Comparison of ENCODE assay signal across 31 cellular contexts in the genomic region with DNA sequence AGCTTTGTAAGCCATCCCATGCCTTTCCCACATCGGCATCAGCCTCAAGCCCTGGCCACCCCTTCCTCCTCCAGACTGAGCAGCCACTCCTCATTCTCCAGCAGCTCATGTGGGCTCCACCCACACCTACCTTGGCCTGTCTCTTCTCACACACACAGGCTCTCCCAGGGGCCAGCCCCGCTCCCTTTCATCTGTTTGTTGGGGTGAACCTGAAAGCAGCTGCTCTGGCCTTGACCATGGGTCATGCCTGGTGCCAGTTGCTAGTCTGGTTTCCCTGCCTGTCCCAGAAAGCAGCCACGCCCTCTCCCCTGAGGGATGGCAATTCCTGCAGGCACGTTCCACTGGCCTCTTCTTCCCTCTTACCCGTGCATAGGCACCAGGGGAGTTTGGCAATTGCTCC. TPM values are rescaled to one million over a fixed set of nuclear protein-coding genes. Genes with fewer than 3 reads are reported as not detected.
DNase-seq lines count a peak whose midpoint lies in the region; ATAC-seq, FAIRE-seq and TF ChIP-seq lines count a peak whose summit lies in the region.
"Had no signal": no experiment of that assay in that cellular context is flagged by ENCODE, and none has a peak within 500 bp of the region (broad histone marks: within the 10 kb centered on the region; RNA-seq: fewer than 3 reads in every experiment).

No MANE protein-coding gene starts in this region.

- no peak for TF ChIP-seq POLR2A in HepG2 (IDR thresholded peaks at IDR 0.05; ENCODE audit: insufficient read depth in 1 of 2, low read depth in 2 of 2, low read length in 2 of 2)
- no peak for TF ChIP-seq POLR2A in right lobe of liver (IDR thresholded peaks at IDR 0.05)

- H3K79me2 ChIP-seq in HepG2 (ENCODE audit: insufficient read depth, low read length): no peaks in the 10 kb centered on the region
- no peaks in the 10 kb centered on the region for H3K79me2 ChIP-seq in Karpas-422 (ENCODE audit: low read length)

- H3K4me1 ChIP-seq in HepG2 (ENCODE audit: insufficient read depth, low read length) (no peaks in the 10 kb centered on the region), right lobe of liver (no peaks in the 10 kb centered on the region), mucosa of descending colon (ENCODE audit: low read depth) (peaks cover 26% of the 10 kb centered on the region), small intestine (ENCODE audit: control insufficient read depth in 2 of 2, insufficient read depth in 1 of 2, low read depth in 1 of 2, low read length in 1 of 2) (peaks cover 0 to 6% of the 10 kb centered on the region in 2 donors), Karpas-422 (ENCODE audit: low read length) (no peaks in the 10 kb centered on the region)
- H3K4me1 ChIP-seq: HAP-1 had no signal

- POLR2A ChIA-PET in HepG2 (lab: Yijun Ruan, JAX): no interaction called here

- in situ Hi-C loops in HepG2 (cut with HindIII; ENCODE audit: extremely low pct_ligation_motif_present, low pct_unique_long_range_greater_than_20kb): no loop called here

- no peak overlapping the region for H3K4me2 ChIP-seq in HepG2 (ENCODE audit: low read depth, low read length)
- no peak overlapping the region for H3K4me2 ChIP-seq in Karpas-422 (ENCODE audit: low read depth, low read length, poor library complexity, severe bottlenecking)
- H3K4me2 ChIP-seq: GM23338 had no signal

- FAIRE-seq in HepG2 (lab: Jason Lieb, UNC) (no peak), small intestine (lab: Jason Lieb, UNC) (no peak)
- FAIRE-seq: GM18507, K562 had no signal

- BruUV-seq in HepG2 (replicated peaks; lab: Mats Ljungman, UMichigan): no TSS peak

- DNase-seq in HepG2 (ENCODE audit: low spot score) (peak; percentile 15), right lobe of liver (no peak), mucosa of descending colon (peak; percentile 82 to 83 (median 82)), small intestine (peak; percentile 76), pons (ENCODE audit: low spot score) (no peak), Karpas-422 (no peak)
- no peak for DNase-seq in activated CD8-positive, alpha-beta memory T cell treated with anti-CD3 and anti-CD28 coated beads, Interleukin-2, amount 50 U/mL, for 4 hours
- DNase-seq: CD4-positive, CD25-positive, alpha-beta regulatory T cell; DMS153; DND-41; MG63; NCI-H1105 treated with DMSO at 0.1 percent for 48 hours; NCI-H146; NCI-H1930; NCI-H2107; NCI-H446; NCI-H524 treated with DMSO at 0.1 percent for 48 hours; NCI-H774; PC-3 had no signal

- H3K27ac ChIP-seq in HepG2 (ENCODE audit: extremely low read length, insufficient read depth, low read length) (no peak overlapping the region), right lobe of liver (no peak overlapping the region), small intestine (ENCODE audit: low read depth in 1 of 2, low read length in 1 of 2) (no peak overlapping the region), Karpas-422 (ENCODE audit: low read length) (no peak overlapping the region)
- H3K27ac ChIP-seq: HL-60 had no signal

- H3K9me2 ChIP-seq in Karpas-422 (replicated peaks; ENCODE audit: insufficient read depth, low read length): no peaks in the 10 kb centered on the region

- CTCF ChIA-PET in HepG2 (lab: Yijun Ruan, JAX; ENCODE audit: low intra/inter-chr PET ratio, low total read pairs): no interaction called here

- H3K36me3 ChIP-seq in HepG2 (replicated peaks in 1 of 2; ENCODE audit: control insufficient read depth in 1 of 2, insufficient read depth in 2 of 2, low read length in 2 of 2) (no peaks in the 10 kb centered on the region), right lobe of liver (no peaks in the 10 kb centered on the region), mucosa of descending colon (ENCODE audit: low read depth) (no peaks in the 10 kb centered on the region), small intestine (ENCODE audit: control insufficient read depth in 2 of 2, insufficient read depth in 2 of 2, low read length in 2 of 2) (no peaks in the 10 kb centered on the region), Karpas-422 (ENCODE audit: insufficient read depth, low read length) (no peaks in the 10 kb centered on the region)
- H3K36me3 ChIP-seq: HAP-1, MG63 had no signal

- peaks cover 0 to 1% of the 10 kb centered on the region in 2 experiments; a peak in 1 of 5 replicates for H3K27me3 ChIP-seq in HepG2 (ENCODE audit: control insufficient read depth in 1 of 2, insufficient read depth in 2 of 2, low read length in 2 of 2)
- no peaks in the 10 kb centered on the region for H3K27me3 ChIP-seq in right lobe of liver
- H3K27me3 ChIP-seq in small intestine (ENCODE audit: control insufficient read depth in 2 of 2, insufficient read depth in 2 of 2, low read length in 2 of 2): no peaks in the 10 kb centered on the region
- H3K27me3 ChIP-seq in Karpas-422 (ENCODE audit: low read length): no peaks in the 10 kb centered on the region
- H3K27me3 ChIP-seq: MG63 had no signal

- H3K9ac ChIP-seq in HepG2 (ENCODE audit: insufficient read depth, low read depth, low read length): no peak overlapping the region
- H3K9ac ChIP-seq in Karpas-422 (ENCODE audit: low read length): no peak overlapping the region

- TF ChIP-seq CTCF in HepG2 (CRISPR knock-in tag; IDR thresholded peaks at IDR 0.05) (no peak), right lobe of liver (IDR thresholded peaks at IDR 0.05) (no peak), mucosa of descending colon (IDR thresholded peaks at IDR 0.05) (no peak)

- H4K20me1 ChIP-seq in HepG2 (ENCODE audit: insufficient read depth, low read length) (no peaks in the 10 kb centered on the region), Karpas-422 (ENCODE audit: insufficient read depth, low read depth, low read length) (no peaks in the 10 kb centered on the region)

- no peaks in the 10 kb centered on the region for H3K9me3 ChIP-seq in HepG2 (ENCODE audit: low read length)
- H3K9me3 ChIP-seq in right lobe of liver: no peaks in the 10 kb centered on the region
- no peaks in the 10 kb centered on the region for H3K9me3 ChIP-seq in mucosa of descending colon
- no peaks in the 10 kb centered on the region for H3K9me3 ChIP-seq in small intestine (ENCODE audit: control insufficient read depth, low read depth)
- H3K9me3 ChIP-seq in Karpas-422 (ENCODE audit: low read length): no peaks in the 10 kb centered on the region
- H3K9me3 ChIP-seq: HAP-1, MG63 had no signal

- H3K4me3 ChIP-seq in HepG2 (replicated peaks in 1 of 3; ENCODE audit: insufficient read depth in 1 of 3, low read depth in 2 of 3, low read length in 3 of 3) (no peak overlapping the region), right lobe of liver (no peak overlapping the region), mucosa of descending colon (no peak overlapping the region), small intestine (ENCODE audit: low read depth in 1 of 2, low read length in 2 of 2) (no peak overlapping the region), Karpas-422 (ENCODE audit: low read length) (no peak overlapping the region)
- H3K4me3 ChIP-seq: GM23338, HAP-1, K562, MG63 had no signal

- WGBS in HepG2 (ENCODE audit: low lambda C conversion rate): 11% methylated on average over 3 of the region's 5 CpGs
- WGBS in right lobe of liver (ENCODE audit: insufficient coverage, low coverage, low lambda C conversion rate, missing lambda C conversion rate): 75% methylated on average over 5 of the region's 5 CpGs
- 5 to 52% (median 39%) methylated on average over 5 of the region's 5 CpGs for WGBS in small intestine, 3 donors

- TF ChIP-seq EP300 in HepG2 (IDR thresholded peaks at IDR 0.05; ENCODE audit: low read depth in 2 of 2, low read length in 2 of 2): no peak
- no peak for TF ChIP-seq EP300 in HepG2 (CRISPR knock-in tag; IDR thresholded peaks at IDR 0.05; ENCODE audit: borderline replicate concordance)

- TF ChIP-seq RAD21 in HepG2 (CRISPR knock-in tag; IDR thresholded peaks at IDR 0.05): no peak

- H2AFZ ChIP-seq in HepG2 (ENCODE audit: low read length): no peak overlapping the region
- no peak overlapping the region for H2AFZ ChIP-seq in Karpas-422 (ENCODE audit: low read length)

- intact Hi-C loops in HepG2 (cut with micrococcal nuclease; ENCODE audit: unreplicated experiment): no loop called here
- intact Hi-C loops in right lobe of liver (cut with DNase I): no loop called here
- intact Hi-C loops in mucosa of descending colon (cut with DNase I, micrococcal nuclease): no loop called here

- ATAC-seq in HepG2: no peak
- no peak for ATAC-seq in right lobe of liver
- ATAC-seq in mucosa of descending colon: peak; percentile 78
- ATAC-seq: GM23338, K562, PC-3, Right ventricle myocardium inferior had no signal

RNA-seq across cellular contexts. Expression of gene TMEM238L, which starts 11.4 kb away (rescaled TPM):
- total RNA-seq in HepG2 (2016; rRNA removed; fragmentation: Illumina TruSeq; extraction: Trizol) (not detected in 2 replicates), right lobe of liver (not detected), mucosa of descending colon (100 to 1,000 TPM in 1 of 3 donors, 10 to 100 TPM in 2; 47.5 to 122 (median 76.5) TPM)
- total RNA-seq in HepG2 (2016; cell fraction: cytosol; rRNA removed; fragmentation: Illumina TruSeq; extraction: Trizol; ENCODE audit: low read depth): not detected in 2 replicates
- total RNA-seq in HepG2 (2016; cell fraction: insoluble cytoplasmic fraction; rRNA removed; fragmentation: Illumina TruSeq; extraction: Trizol): not detected in 2 replicates
- not detected in 2 replicates for total RNA-seq in HepG2 (2016; cell fraction: membrane; rRNA removed; fragmentation: Illumina TruSeq; extraction: Trizol)
- not detected in 2 replicates for total RNA-seq in HepG2 (2016; cell fraction: nucleus; rRNA removed; fragmentation: Illumina TruSeq; extraction: Trizol)
- polyA plus RNA-seq in HepG2 (2011; rRNA removed) (not detected in 2 replicates), small intestine (10 to 100 TPM; 20.0 to 26.8 (median 21.2) TPM)
- not detected in 2 replicates for polyA plus RNA-seq in HepG2 (2011; cell fraction: cytosol; rRNA removed)
- polyA plus RNA-seq in HepG2 (2011; cell fraction: nucleus; rRNA removed): not detected in 2 replicates
- not detected in 2 replicates for polyA plus RNA-seq in HepG2 (2012)
- not detected in 2 replicates for polyA plus RNA-seq in HepG2 (2016; cell fraction: cytosol; fragmentation: Illumina TruSeq; extraction: Trizol; ENCODE audit: low read depth)
- not detected in 2 replicates for polyA plus RNA-seq in HepG2 (2016; cell fraction: insoluble cytoplasmic fraction; fragmentation: Illumina TruSeq; extraction: Trizol; ENCODE audit: low read depth)
- not detected in 2 replicates for polyA plus RNA-seq in HepG2 (2016; cell fraction: membrane; fragmentation: Illumina TruSeq; extraction: Trizol; ENCODE audit: low read depth)
- not detected in 2 replicates for polyA plus RNA-seq in HepG2 (2016; cell fraction: nucleus; fragmentation: Illumina TruSeq; extraction: Trizol; ENCODE audit: insufficient read depth, low read depth)
- polyA minus RNA-seq in HepG2 (2011; rRNA and poly(A)+ RNA removed; ENCODE audit: low replicate concordance): not detected in 2 replicates
- not detected in 2 replicates for polyA minus RNA-seq in HepG2 (2011; cell fraction: cytosol; rRNA and poly(A)+ RNA removed)
- polyA minus RNA-seq in HepG2 (2011; cell fraction: nucleus; rRNA and poly(A)+ RNA removed): not detected in 2 replicates
- not detected in 2 replicates for total RNA-seq in Karpas-422 (2014; rRNA removed; shearing (Covaris generic); ENCODE audit: low replicate concordance)
- total RNA-seq: A172; CD4-positive, CD25-positive, alpha-beta regulatory T cell; GM23338; HT1080; K562; LHCN-M2; PC-3; Right ventricle myocardium inferior; RPMI7951; SK-MEL-5 had no signal
- polyA plus RNA-seq: BJ; CD4-positive, CD25-positive, alpha-beta regulatory T cell; GM23338; K562 had no signal

RNA-seq across cellular contexts. Expression of gene PIRT, which starts 22.6 kb away (rescaled TPM):
- total RNA-seq in HepG2 (2016; rRNA removed; fragmentation: Illumina TruSeq; extraction: Trizol): not detected in 2 replicates
- not detected in 2 replicates for total RNA-seq in HepG2 (2016; cell fraction: cytosol; rRNA removed; fragmentation: Illumina TruSeq; extraction: Trizol; ENCODE audit: low read depth)
- not detected in 2 replicates for total RNA-seq in HepG2 (2016; cell fraction: insoluble cytoplasmic fraction; rRNA removed; fragmentation: Illumina TruSeq; extraction: Trizol)
- not detected in 2 replicates for total RNA-seq in HepG2 (2016; cell fraction: membrane; rRNA removed; fragmentation: Illumina TruSeq; extraction: Trizol)
- not detected in 2 replicates for total RNA-seq in HepG2 (2016; cell fraction: nucleus; rRNA removed; fragmentation: Illumina TruSeq; extraction: Trizol)
- not detected in 2 replicates for polyA plus RNA-seq in HepG2 (2011; rRNA removed)
- not detected in 2 replicates for polyA plus RNA-seq in HepG2 (2011; cell fraction: cytosol; rRNA removed)
- polyA plus RNA-seq in HepG2 (2011; cell fraction: nucleus; rRNA removed): not detected in 2 replicates
- not detected in 2 replicates for polyA plus RNA-seq in HepG2 (2012)
- polyA plus RNA-seq in HepG2 (2016; cell fraction: cytosol; fragmentation: Illumina TruSeq; extraction: Trizol; ENCODE audit: low read depth): not detected in 2 replicates
- polyA plus RNA-seq in HepG2 (2016; cell fraction: insoluble cytoplasmic fraction; fragmentation: Illumina TruSeq; extraction: Trizol; ENCODE audit: low read depth): not detected in 2 replicates
- polyA plus RNA-seq in HepG2 (2016; cell fraction: membrane; fragmentation: Illumina TruSeq; extraction: Trizol; ENCODE audit: low read depth): not detected in 2 replicates
- polyA plus RNA-seq in HepG2 (2016; cell fraction: nucleus; fragmentation: Illumina TruSeq; extraction: Trizol; ENCODE audit: insufficient read depth, low read depth): not detected in 2 replicates
- polyA minus RNA-seq in HepG2 (2011; rRNA and poly(A)+ RNA removed; ENCODE audit: low replicate concordance): not detected in 2 replicates
- polyA minus RNA-seq in HepG2 (2011; cell fraction: cytosol; rRNA and poly(A)+ RNA removed): not detected in 2 replicates
- not detected in 2 replicates for polyA minus RNA-seq in HepG2 (2011; cell fraction: nucleus; rRNA and poly(A)+ RNA removed)
- total RNA-seq in right lobe of liver: not detected
- total RNA-seq in mucosa of descending colon: 1 to 10 TPM in 2 of 3 donors, under 1 TPM in 1; 0.55 to 7.6 (median 1.1) TPM
- polyA plus RNA-seq in small intestine: 10 to 100 TPM in 1 of 3 donors, not detected in 2; 10.8 TPM
- total RNA-seq in Karpas-422 (2014; rRNA removed; shearing (Covaris generic); ENCODE audit: low replicate concordance): not detected in 2 replicates
- total RNA-seq: A172; CD4-positive, CD25-positive, alpha-beta regulatory T cell; GM23338; HT1080; K562; LHCN-M2; PC-3; Right ventricle myocardium inferior; RPMI7951; SK-MEL-5 had no signal
- polyA plus RNA-seq: BJ; CD4-positive, CD25-positive, alpha-beta regulatory T cell; GM23338; K562 had no signal

Comparison
In these comparisons a context has a peak if more than half of its experiments do, and no peak if none do; other contexts are left out.
1. DNase-seq: peak in HepG2 (single experiment), mucosa of descending colon (3 of 3) and small intestine (single experiment); none in right lobe of liver (0 of 3), pons (single experiment), Karpas-422 (single experiment) and activated CD8-positive, alpha-beta memory T cell treated with anti-CD3 and anti-CD28 coated beads, Interleukin-2, amount 50 U/mL, for 4 hours (single experiment).
2. RNA of gene TMEM238L, which starts 11.4 kb away (total RNA-seq): 47.5 to 122 TPM in mucosa of descending colon; not detected in HepG2, not detected in right lobe of liver and not detected in Karpas-422; every median in the first group is over 10 times any median in the second.